Comparison of ENCODE assay signal across 1 cellular context in genomic region chr20:15742076-15742475, GRCh38.
TF ChIP-seq lines count a peak whose summit lies in the region.

No MANE protein-coding gene starts in this region.

TF ChIP-seq in SK-N-SH treated with all-trans-retinoic acid at 6 μM for 48 hours, 23 proteins besides CTCF, POLR2A, EP300 and RAD21 (continued from another document):
- TF ChIP-seq TSHZ2 (CRISPR knock-in tag; IDR thresholded peaks at IDR 0.05) (no peak), CSDC2 (CRISPR knock-in tag; IDR thresholded peaks at IDR 0.05) (0 out of 2 replicates have a peak, but pooled peaks have one; percentile 30), ZNF8 (CRISPR knock-in tag; IDR thresholded peaks at IDR 0.05) (no peak), CSRNP3 (CRISPR knock-in tag; IDR thresholded peaks at IDR 0.05) (peak; percentile 86; the same call in 1 of the 2 replicates), SNAI2 (CRISPR knock-in tag; IDR thresholded peaks at IDR 0.05) (peak; percentile 63; the same call in 1 of the 2 replicates), ZC3H10 (CRISPR knock-in tag; IDR thresholded peaks at IDR 0.05) (peak; percentile 93), ISL1 (CRISPR knock-in tag; IDR thresholded peaks at IDR 0.05) (peak; percentile 100), ZFP30 (CRISPR knock-in tag; IDR thresholded peaks at IDR 0.05) (no peak), TOX (CRISPR knock-in tag; IDR thresholded peaks at IDR 0.05; ENCODE audit: borderline replicate concordance) (no peak), GLIS3 (CRISPR knock-in tag; IDR thresholded peaks at IDR 0.05) (peak; percentile 90; the same call in 1 of the 2 replicates), POU6F1 (CRISPR knock-in tag; IDR thresholded peaks at IDR 0.05; ENCODE audit: borderline replicate concordance, low read depth) (peak; percentile 29; the same call in 1 of the 2 replicates), CREB5 (CRISPR knock-in tag; IDR thresholded peaks at IDR 0.05; ENCODE audit: low read depth) (no peak; the same call in none of the 2 replicates), ZNF565 (CRISPR knock-in tag; conservative IDR thresholded peaks at IDR 0.05; ENCODE audit: low read depth) (no peak), ZFP3 (CRISPR knock-in tag; IDR thresholded peaks at IDR 0.05) (no peak)
